ENCODE assay signal across 20 cellular contexts in the genomic region with DNA sequence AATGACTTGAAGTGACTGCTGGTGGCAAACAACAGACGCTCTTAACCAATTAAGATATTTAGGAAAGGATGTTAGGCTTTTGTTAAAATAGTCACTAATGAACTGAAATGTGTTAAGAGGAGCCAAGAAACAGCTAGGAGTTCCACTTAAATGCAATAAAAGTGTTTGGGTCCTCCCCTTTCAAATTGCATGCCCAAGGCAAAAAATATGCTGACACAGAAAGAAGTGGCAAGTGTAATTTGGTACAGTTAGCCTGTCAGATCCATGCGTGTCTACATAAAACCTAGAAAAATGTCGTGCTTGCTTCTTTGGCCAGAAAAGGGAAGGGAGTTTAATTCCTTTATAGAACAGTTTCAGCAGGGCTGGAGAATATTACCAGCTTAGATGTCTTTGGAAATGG.
A peak's percentile ranks its signal among the peaks of the same experiment; 100 is the strongest.
DNase-seq lines count a peak whose midpoint lies in the region; TF ChIP-seq lines count a peak whose summit lies in the region.
"Had no signal": no experiment of that assay in that cellular context is flagged by ENCODE, and none has a peak within 500 bp of the region (broad histone marks: within the 10 kb centered on the region; RNA-seq: fewer than 3 reads in every experiment).

No MANE protein-coding gene starts in this region.

- H3K9me3 Mint-ChIP-seq in immature natural killer cell (no peaks in the 10 kb centered on the region), type B pancreatic cell (no peaks in the 10 kb centered on the region), endothelial cell (ENCODE audit: unreplicated experiment) (no peaks in the 10 kb centered on the region)
- H3K9me3 Mint-ChIP-seq: stimulated activated naive CD8-positive, alpha-beta T cell treated with anti-CD3 and anti-CD28 coated beads, Interleukin-15, amount 100 ng/mL, for 72 hours had no signal

- peak overlapping the region; percentile 22 for H3K27ac ChIP-seq in cardiac muscle cell
- H3K27ac ChIP-seq: transverse colon had no signal

- peaks cover 3% of the 10 kb centered on the region for H3K4me1 ChIP-seq in cardiac muscle cell (ENCODE audit: low read depth)
- H3K4me1 ChIP-seq: transverse colon had no signal

- peaks cover 24% of the 10 kb centered on the region for H3K36me3 ChIP-seq in cardiac muscle cell

- intact Hi-C loops in cardiac septum (cut with DNase I): no loop called here

- H3K4me3 Mint-ChIP-seq in immature natural killer cell (no peak overlapping the region), type B pancreatic cell (no peak overlapping the region), endothelial cell (ENCODE audit: unreplicated experiment) (no peak overlapping the region)
- H3K4me3 Mint-ChIP-seq: stimulated activated naive CD8-positive, alpha-beta T cell treated with anti-CD3 and anti-CD28 coated beads, Interleukin-15, amount 100 ng/mL, for 72 hours had no signal

- TF ChIP-seq CTCF in cardiac muscle cell (IDR thresholded peaks at IDR 0.05; ENCODE audit: low read depth, low read length): no peak
- no peak for TF ChIP-seq CTCF in type B pancreatic cell (conservative IDR thresholded peaks at IDR 0.05)
- no peak for TF ChIP-seq CTCF in endothelial cell (IDR thresholded peaks at IDR 0.05; ENCODE audit: unreplicated experiment)

- peak overlapping the region in 5 of 6 donors; percentile 14 to 57 (median 42) for H3K27ac Mint-ChIP-seq in immature natural killer cell
- H3K27ac Mint-ChIP-seq in type B pancreatic cell: peak overlapping the region; percentile 8
- no peak overlapping the region for H3K27ac Mint-ChIP-seq in endothelial cell (ENCODE audit: unreplicated experiment)

- no peaks in the 10 kb centered on the region for H3K27me3 ChIP-seq in cardiac muscle cell
- H3K27me3 ChIP-seq: transverse colon had no signal

- no peak for DNase-seq in cardiac muscle cell (ENCODE audit: low read depth in 1 of 2, low spot score in 1 of 2)
- no peak for DNase-seq in cardiac septum (ENCODE audit: low spot score)
- peak; percentile 72 for DNase-seq in NCI-H2227 treated with DMSO at 0.1 percent for 48 hours (lab: John Stamatoyannopoulos, UW)
- no peak for DNase-seq in immature natural killer cell
- DNase-seq in type B pancreatic cell (ENCODE audit: extremely low spot score, unreplicated experiment): no peak
- no peak for DNase-seq in endothelial cell (ENCODE audit: low spot score)
- no peak for DNase-seq in cerebellar nuclear complex (lab: John Stamatoyannopoulos, UW)
- DNase-seq: activated CD4-positive, alpha-beta T cell treated with anti-CD3 and anti-CD28 coated beads for 4 hours; activated CD8-positive, alpha-beta memory T cell treated with anti-CD3 and anti-CD28 coated beads, Interleukin-2, amount 50 U/mL, for 4 hours; activated gamma-delta T cell treated with Interleukin-2 at 50 U/mL for 16 hours; anterior cingulate cortex; DMS79; effector memory CD4-positive, alpha-beta T cell; HCEC 1CT; NCI-H1092; NCI-H510A treated with DMSO at 0.1 percent for 48 hours; stimulated activated CD4-positive, alpha-beta T cell treated with anti-CD3 and anti-CD28 coated beads, Interleukin-4, amount 100 ng/mL, for 24 hours; stimulated activated naive CD8-positive, alpha-beta T cell treated with anti-CD3 and anti-CD28 coated beads, Interleukin-15, amount 100 ng/mL, for 72 hours; transverse colon had no signal

- H3K36me3 Mint-ChIP-seq in immature natural killer cell (peaks cover 23 to 44% (median 27%) of the 10 kb centered on the region in 3 donors), type B pancreatic cell (peaks cover 49% of the 10 kb centered on the region), endothelial cell (ENCODE audit: low read depth, unreplicated experiment) (peaks cover 38% of the 10 kb centered on the region)

- H3K27me3 Mint-ChIP-seq in immature natural killer cell (ENCODE audit: low read depth in 3 of 3) (no peaks in the 10 kb centered on the region), type B pancreatic cell (no peaks in the 10 kb centered on the region), endothelial cell (ENCODE audit: unreplicated experiment) (no peaks in the 10 kb centered on the region)
- H3K27me3 Mint-ChIP-seq: stimulated activated naive CD8-positive, alpha-beta T cell treated with anti-CD3 and anti-CD28 coated beads, Interleukin-15, amount 100 ng/mL, for 72 hours had no signal

- no peak overlapping the region for H3K4me3 ChIP-seq in cardiac muscle cell
- H3K4me3 ChIP-seq: GM12878, transverse colon had no signal

- H3K4me1 Mint-ChIP-seq in immature natural killer cell (peaks cover 22 to 67% of the 10 kb centered on the region in 2 donors), type B pancreatic cell (ENCODE audit: unreplicated experiment) (no peaks in the 10 kb centered on the region), endothelial cell (ENCODE audit: unreplicated experiment) (no peaks in the 10 kb centered on the region)

- no peaks in the 10 kb centered on the region for H3K9me3 ChIP-seq in cardiac muscle cell (ENCODE audit: low read depth)
- H3K9me3 ChIP-seq: transverse colon had no signal
